Comparison of ENCODE assay signal across 20 cellular contexts in the genomic region with DNA sequence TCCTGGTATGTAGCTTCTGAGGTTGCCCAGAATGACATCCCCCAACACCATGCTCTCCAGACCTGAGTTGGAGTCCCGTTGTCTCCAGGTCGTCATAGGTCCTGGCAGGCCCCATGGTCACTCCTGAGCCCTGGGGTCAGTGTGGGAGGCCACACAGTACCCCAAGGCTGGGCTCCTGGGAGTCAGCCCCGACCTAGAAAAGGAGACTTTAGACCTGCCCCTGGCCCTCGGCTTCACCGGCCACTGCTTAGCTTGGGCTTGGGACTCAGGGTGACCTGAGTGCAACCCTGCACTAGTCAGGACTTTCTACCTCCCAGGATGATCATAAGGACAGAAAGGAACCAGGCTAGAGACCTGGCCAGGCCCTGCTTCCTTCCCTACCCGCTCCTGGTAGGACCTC.
"Had no signal": no experiment of that assay in that cellular context is flagged by ENCODE, and none has a peak within 500 bp of the region (broad histone marks: within the 10 kb centered on the region; RNA-seq: fewer than 3 reads in every experiment).

No MANE protein-coding gene starts in this region.

- DNase-seq: IMR-90, Karpas-422, KG1, MM.1S, NCI-H1092 treated with DMSO at 0.1 percent for 48 hours, NCI-H1436, NCI-H187, NCI-H2029, NCI-H2081 treated with DMSO at 0.1 percent for 48 hours, NCI-H2171, NCI-H226, NCI-H446, NCI-H510A, NCI-H524 treated with DMSO at 0.1 percent for 48 hours, NCI-H774, RPMI8226, SHP77, SK-N-SH, SW 1271 had no signal

- H3K9me3 ChIP-seq: SK-N-SH had no signal

- FAIRE-seq: RCC 7860 had no signal

- H3K9ac ChIP-seq: SK-N-SH had no signal

- H3K4me2 ChIP-seq: SK-N-SH had no signal
